Comparison of ENCODE assay signal across 8 cellular contexts in the genomic region with DNA sequence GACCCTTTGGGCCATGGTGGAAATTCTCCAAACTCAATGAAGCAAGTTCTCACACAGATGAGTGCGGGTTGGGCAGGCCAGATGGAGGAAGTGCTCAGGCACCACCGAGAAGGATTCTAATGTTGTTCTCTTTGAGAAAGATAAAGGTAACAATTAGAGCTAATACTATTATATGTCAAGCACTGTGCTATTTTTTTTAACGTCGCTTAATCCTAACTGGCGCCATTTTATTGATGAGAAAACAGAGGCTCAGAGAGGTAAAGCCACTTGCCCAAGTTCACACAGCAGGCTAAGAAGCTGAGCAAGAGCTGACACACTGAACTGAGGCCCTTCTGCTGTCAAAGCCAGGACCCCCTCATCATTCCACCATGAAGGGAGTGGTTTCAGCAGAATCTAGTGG. TPM values are rescaled to one million over a fixed set of nuclear protein-coding genes. Genes with fewer than 3 reads are reported as not detected.
DNase-seq lines count a peak whose midpoint lies in the region; ATAC-seq and TF ChIP-seq lines count a peak whose summit lies in the region.

No MANE protein-coding gene starts in this region.

- H3K9ac ChIP-seq in BLaER1: peak overlapping the region; percentile 92
- peak overlapping the region; percentile 99 for H3K9ac ChIP-seq in Karpas-422 (ENCODE audit: low read length)

- no peak overlapping the region for H2AFZ ChIP-seq in Karpas-422 (ENCODE audit: low read length)

- H3K27me3 ChIP-seq in BLaER1: no peaks in the 10 kb centered on the region
- no peaks in the 10 kb centered on the region for H3K27me3 ChIP-seq in Karpas-422 (ENCODE audit: low read length)

- H4K20me1 ChIP-seq in BLaER1: peaks cover 57% of the 10 kb centered on the region
- peaks cover 44% of the 10 kb centered on the region for H4K20me1 ChIP-seq in Karpas-422 (ENCODE audit: insufficient read depth, low read depth, low read length)

- no peaks in the 10 kb centered on the region for H3K9me3 ChIP-seq in BLaER1
- H3K9me3 ChIP-seq in Karpas-422 (ENCODE audit: low read length): no peaks in the 10 kb centered on the region

- H3K4me3 Mint-ChIP-seq in naive B cell: peak overlapping the region; percentile 88 to 96 (median 92)

- ATAC-seq in naive B cell (ENCODE audit: low read depth in 2 of 2): no peak

- H3K4me1 ChIP-seq in BLaER1: peaks cover 47% of the 10 kb centered on the region
- peaks cover 35% of the 10 kb centered on the region for H3K4me1 ChIP-seq in Karpas-422 (ENCODE audit: low read length)

- H3K27me3 Mint-ChIP-seq in naive B cell: peaks cover 0 to 11% (median 9%) of the 10 kb centered on the region in 3 donors

- no peaks in the 10 kb centered on the region for H3K9me3 Mint-ChIP-seq in naive B cell

- DNase-seq in Karpas-422 (peak; percentile 62), cardiac fibroblast (ENCODE audit: low read depth in 2 of 2) (no peak), naive B cell (no peak), cerebellar nuclear complex (lab: John Stamatoyannopoulos, UW) (no peak), NCI-H446 (lab: John Stamatoyannopoulos, UW) (no peak), nucleus accumbens (lab: John Stamatoyannopoulos, UW) (no peak)
- no peak for DNase-seq in central memory CD4-positive, alpha-beta T cell

- H3K9me2 ChIP-seq in Karpas-422 (replicated peaks; ENCODE audit: insufficient read depth, low read length): no peaks in the 10 kb centered on the region

- H3K4me2 ChIP-seq in BLaER1 (peak overlapping the region; percentile 92), Karpas-422 (ENCODE audit: low read depth, low read length, poor library complexity, severe bottlenecking) (peak overlapping the region; percentile 86)

- H3K4me3 ChIP-seq in BLaER1 (peak overlapping the region; percentile 87), Karpas-422 (ENCODE audit: low read length) (peak overlapping the region; percentile 98), cardiac fibroblast (replicated peaks in 1 of 2; ENCODE audit: low read depth in 2 of 2, low read length in 2 of 2) (peak overlapping the region; percentile 79 to 86)

- peaks cover 39 to 53% (median 45%) of the 10 kb centered on the region in 3 donors for H3K4me1 Mint-ChIP-seq in naive B cell

- H3K36me3 Mint-ChIP-seq in naive B cell: no peaks in the 10 kb centered on the region

- TF ChIP-seq CTCF in cardiac fibroblast (IDR thresholded peaks at IDR 0.05; ENCODE audit: low read depth, low read length): no peak

- peaks cover 60% of the 10 kb centered on the region for H3K79me2 ChIP-seq in Karpas-422 (ENCODE audit: low read length)

- peak overlapping the region in 4 of 6 donors; percentile 84 to 98 (median 92) for H3K27ac Mint-ChIP-seq in naive B cell

- H3K27ac ChIP-seq in BLaER1 (peak overlapping the region; percentile 83; the same call in 1 of the 2 replicates), Karpas-422 (ENCODE audit: low read length) (peak overlapping the region; percentile 67; the same call in 1 of the 2 replicates)

- H3K36me3 ChIP-seq in BLaER1 (peaks cover 12% of the 10 kb centered on the region), Karpas-422 (ENCODE audit: insufficient read depth, low read length) (peaks cover 7% of the 10 kb centered on the region; the same call in 1 of the 2 replicates)

RNA-seq across cellular contexts. Expression of gene FBL, which starts 1.0 kb away (rescaled TPM):
- 359 and 384 TPM in 2 replicates for total RNA-seq in Karpas-422 (2014; rRNA removed; shearing (Covaris generic); ENCODE audit: low replicate concordance)
- 100 to 1,000 TPM; 169 to 203 (median 179) TPM for polyA plus RNA-seq in naive B cell (ENCODE audit: low read depth in 6 of 6)

RNA-seq across cellular contexts. Expression of gene DYRK1B, which starts 11.2 kb away (rescaled TPM):
- total RNA-seq in Karpas-422 (2014; rRNA removed; shearing (Covaris generic); ENCODE audit: low replicate concordance): 10.9 and 30.3 TPM in 2 replicates
- 10 to 100 TPM in 4 of 6 donors, 1 to 10 TPM in 2; 8.8 to 15.9 (median 10.5) TPM for polyA plus RNA-seq in naive B cell (ENCODE audit: low read depth in 6 of 6)
